Comparison of ENCODE assay signal across 15 cellular contexts in genomic region chr4:88010921-88011320, GRCh38. TPM values are rescaled to one million over a fixed set of nuclear protein-coding genes. Genes with fewer than 3 reads are reported as not detected.
A peak's percentile ranks its signal among the peaks of the same experiment; 100 is the strongest.
DNase-seq lines count a peak whose midpoint lies in the region; ATAC-seq and TF ChIP-seq lines count a peak whose summit lies in the region.
"Had no signal": no experiment of that assay in that cellular context is flagged by ENCODE, and none has a peak within 500 bp of the region (broad histone marks: within the 10 kb centered on the region; RNA-seq: fewer than 3 reads in every experiment).

No MANE protein-coding gene starts in this region.

- TF ChIP-seq CTCF in dorsolateral prefrontal cortex (IDR thresholded peaks at IDR 0.05 in 54 of 56, conservative IDR thresholded peaks at IDR 0.05 in 2 of 56; ENCODE audit: low read depth in 1 of 56, partially characterized antibody in 56 of 56) (no peak), neural progenitor cell (IDR thresholded peaks at IDR 0.05) (no peak)

- peak; percentile 20 for DNase-seq in CD1c-positive myeloid dendritic cell (ENCODE audit: extremely low spot score)
- peak; percentile 52 for DNase-seq in MG63
- no peak for DNase-seq in dorsolateral prefrontal cortex
- DNase-seq in neural progenitor cell (ENCODE audit: low spot score) = no peak
- no peak for DNase-seq in GF-D8 (lab: John Stamatoyannopoulos, UW)
- no peak for DNase-seq in RKO (ENCODE audit: low spot score)
- DNase-seq in DMS153 treated with DMSO at 0.1 percent for 48 hours (lab: John Stamatoyannopoulos, UW; ENCODE audit: unreplicated experiment) = no peak
- DNase-seq: naive B cell; NCI-H446; stimulated activated CD4-positive, alpha-beta T cell treated with anti-CD3 and anti-CD28 coated beads, Interleukin-15, amount 100 ng/mL, for 24 hours had no signal

- peaks cover 10% of the 10 kb centered on the region for H3K27me3 Mint-ChIP-seq in neural progenitor cell (ENCODE audit: insufficient read depth, low read depth)
- H3K27me3 Mint-ChIP-seq: naive B cell had no signal

- no peak overlapping the region for H2AFZ ChIP-seq in neural progenitor cell (replicated peaks)

- peaks cover 10% of the 10 kb centered on the region for H3F3A ChIP-seq in neural progenitor cell (ENCODE audit: low read depth)

- no peak overlapping the region for H3K27ac Mint-ChIP-seq in neural progenitor cell
- H3K27ac Mint-ChIP-seq: activated T-helper 1 cell treated with anti-CD3 and anti-CD28 coated beads, Interleukin-12 subunit alpha, Interleukin-12 subunit beta, Interleukin-2, Interleukin-4 antibody, amounts not matched to agents 30 ng/mL and 10 ng/mL and 1 ng/mL, durations not matched to agents 14 hours and 24 hours and 36 hours; stimulated activated effector memory CD8-positive, alpha-beta T cell treated with anti-CD3 and anti-CD28 coated beads, Interleukin-12 subunit alpha, Interleukin-12 subunit beta, amount 100 ng/mL, for 72 hours had no signal

- peaks cover 50% of the 10 kb centered on the region for H3K4me1 Mint-ChIP-seq in neural progenitor cell

- peaks cover 82% of the 10 kb centered on the region for H3K79me2 ChIP-seq in neural progenitor cell (ENCODE audit: low read depth)

- H3K27ac ChIP-seq in dorsolateral prefrontal cortex (peak overlapping the region in 6 of 59 donors; percentile 14 to 42 (median 26)), neural progenitor cell (no peak overlapping the region)
- H3K27ac ChIP-seq: SJSA1 had no signal

- no peak overlapping the region for H3K4me3 Mint-ChIP-seq in neural progenitor cell
- H3K4me3 Mint-ChIP-seq: activated T-helper 1 cell treated with anti-CD3 and anti-CD28 coated beads, Interleukin-12 subunit alpha, Interleukin-12 subunit beta, Interleukin-2, Interleukin-4 antibody, amounts not matched to agents 30 ng/mL and 10 ng/mL and 1 ng/mL, durations not matched to agents 14 hours and 24 hours and 36 hours; stimulated activated effector memory CD8-positive, alpha-beta T cell treated with anti-CD3 and anti-CD28 coated beads, Interleukin-12 subunit alpha, Interleukin-12 subunit beta, amount 100 ng/mL, for 72 hours had no signal

- no peaks in the 10 kb centered on the region for H3K9me3 ChIP-seq in MG63
- H3K9me3 ChIP-seq in neural progenitor cell (ENCODE audit: low read depth) = no peaks in the 10 kb centered on the region
- H3K9me3 ChIP-seq: SJSA1 had no signal

- H3K4me3 ChIP-seq in MG63 (no peak overlapping the region), dorsolateral prefrontal cortex (peak overlapping the region in 40 of 59 donors; percentile 5 to 94 (median 85)), neural progenitor cell (no peak overlapping the region)
- H3K4me3 ChIP-seq: SJSA1 had no signal

- H3K36me3 ChIP-seq in MG63 (no peaks in the 10 kb centered on the region), neural progenitor cell (no peaks in the 10 kb centered on the region)

- peak overlapping the region; percentile 92 for H3K4me2 ChIP-seq in neural progenitor cell

- H3K9me3 Mint-ChIP-seq in neural progenitor cell = peaks cover 3% of the 10 kb centered on the region
- H3K9me3 Mint-ChIP-seq: activated T-helper 1 cell treated with anti-CD3 and anti-CD28 coated beads, Interleukin-12 subunit alpha, Interleukin-12 subunit beta, Interleukin-2, Interleukin-4 antibody, amounts not matched to agents 30 ng/mL and 10 ng/mL and 1 ng/mL, durations not matched to agents 14 hours and 24 hours and 36 hours; naive B cell; stimulated activated effector memory CD8-positive, alpha-beta T cell treated with anti-CD3 and anti-CD28 coated beads, Interleukin-12 subunit alpha, Interleukin-12 subunit beta, amount 100 ng/mL, for 72 hours had no signal

- H3K36me3 Mint-ChIP-seq in neural progenitor cell = peaks cover 20% of the 10 kb centered on the region
- H3K36me3 Mint-ChIP-seq: naive B cell had no signal

- H3K27me3 ChIP-seq in MG63 = no peaks in the 10 kb centered on the region
- H3K27me3 ChIP-seq in dorsolateral prefrontal cortex = no peaks in the 10 kb centered on the region
- peaks cover 13% of the 10 kb centered on the region for H3K27me3 ChIP-seq in neural progenitor cell
- H3K27me3 ChIP-seq: SJSA1 had no signal

- H3K4me1 ChIP-seq in neural progenitor cell = peaks cover 34% of the 10 kb centered on the region

- intact Hi-C loops in dorsolateral prefrontal cortex (cut with DNase I) = no loop called here

- H4K20me1 ChIP-seq in neural progenitor cell (ENCODE audit: low read depth) = peaks cover 76% of the 10 kb centered on the region

- no peak for ATAC-seq in GM19324 (IDR thresholded peaks at IDR 0.05; ENCODE audit: low FRiP score, unreplicated experiment)
- ATAC-seq: stimulated activated effector memory CD8-positive, alpha-beta T cell treated with anti-CD3 and anti-CD28 coated beads, Interleukin-12 subunit alpha, Interleukin-12 subunit beta, amount 100 ng/mL, for 72 hours had no signal

- no peak overlapping the region for H3K9ac ChIP-seq in neural progenitor cell

RNA-seq across cellular contexts. Expression of gene PKD2, which starts 3.5 kb away (rescaled TPM):
- total RNA-seq in MG63 (2014; rRNA removed; shearing (Covaris generic); ENCODE audit: low replicate concordance) = 9.0 and 14.2 TPM in 2 replicates
- 10 to 100 TPM; 29.7 to 60.9 (median 40.7) TPM for total RNA-seq in dorsolateral prefrontal cortex
- total RNA-seq in neural progenitor cell (ENCODE audit: low replicate concordance) = 36.0 and 40.4 TPM in 2 replicates

RNA-seq across cellular contexts. Expression of gene SPP1, which starts 35.4 kb away (rescaled TPM):
- not detected in 2 replicates for total RNA-seq in MG63 (2014; rRNA removed; shearing (Covaris generic); ENCODE audit: low replicate concordance)
- total RNA-seq in dorsolateral prefrontal cortex (1,000 to 10,000 TPM in 7 of 120 experiments, 100 to 1,000 TPM in 112, 10 to 100 TPM in 1; 91.5 to 1,848 (median 415) TPM), neural progenitor cell (ENCODE audit: low replicate concordance) (0.54 and 1.1 TPM in 2 replicates)
- total RNA-seq: dermis microvascular lymphatic vessel endothelial cell had no signal

Comparison
In these comparisons a context has a peak if more than half of its experiments do, and no peak if none do; other contexts are left out.
1. DNase-seq: peak in CD1c-positive myeloid dendritic cell (single experiment) and MG63 (single experiment); none in dorsolateral prefrontal cortex (0 of 10), neural progenitor cell (single experiment), GF-D8 (single experiment), RKO (single experiment) and DMS153 treated with DMSO at 0.1 percent for 48 hours (single experiment).
2. H3K4me3 ChIP-seq: peak in dorsolateral prefrontal cortex (40 of 59); none in MG63 (single experiment) and neural progenitor cell (single experiment).
3. RNA of gene SPP1, which starts 35.4 kb away (total RNA-seq): 91.5 to 1,848 TPM in dorsolateral prefrontal cortex; 0.54 to 1.1 TPM in neural progenitor cell and not detected in MG63; every median in the first group is over 10 times any median in the second.